23 cellular contexts compared by ENCODE assay signal in the genomic region with DNA sequence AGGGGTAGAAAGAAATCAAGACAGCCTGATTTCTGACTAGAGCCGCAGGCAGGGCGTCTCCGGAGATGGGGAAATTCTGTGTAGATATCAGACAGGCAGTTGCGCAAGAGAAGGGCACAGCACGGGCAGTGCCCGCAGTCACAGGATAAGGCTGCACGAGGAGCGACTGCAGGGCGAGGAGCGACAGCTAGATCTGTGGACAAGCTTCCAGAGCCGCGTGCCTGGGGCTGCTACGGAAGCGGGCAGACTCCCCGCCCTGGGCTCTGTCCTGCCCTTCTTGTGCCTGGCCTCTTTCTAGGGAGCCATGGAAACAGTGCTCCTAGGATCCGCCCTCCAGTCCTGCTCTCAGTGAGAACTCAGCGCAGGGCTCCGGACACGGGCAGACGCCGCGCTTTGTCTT. TPM values are rescaled to one million over a fixed set of nuclear protein-coding genes. Genes with fewer than 3 reads are reported as not detected.
"Had no signal": no experiment of that assay in that cellular context is flagged by ENCODE, and none has a peak within 500 bp of the region (broad histone marks: within the 10 kb centered on the region; RNA-seq: fewer than 3 reads in every experiment).

No MANE protein-coding gene starts in this region.

- H3K4me1 Mint-ChIP-seq: nephron; stimulated activated memory B cell treated with anti-CD40 and anti-IgM and Interleukin-4, amounts not matched to agents 10 μg/mL and 1 μg/mL and 100 μg/mL, for 72 hours had no signal

- H3K9me3 Mint-ChIP-seq: activated T-cell treated with anti-CD3 and anti-CD28 coated beads, Interleukin-2, amount 50 U/mL, for 72 hours had no signal

- DNase-seq: activated CD4-positive, alpha-beta T cell treated with anti-CD3 and anti-CD28 coated beads, Interleukin-2, amount 50 U/mL, for 4 hours; activated effector memory CD4-positive, alpha-beta T cell treated with anti-CD3 and anti-CD28 coated beads, Interleukin-2, amount 50 U/mL, for 16 hours; activated naive CD4-positive, alpha-beta T cell treated with anti-CD3 and anti-CD28 coated beads, Interleukin-2, amount 50 U/mL, for 16 hours; activated T-cell treated with anti-CD3 and anti-CD28 coated beads, Interleukin-2, amount 50 U/mL, for 72 hours; gastrocnemius medialis; head of caudate nucleus; kidney; midbrain; nucleus accumbens; sigmoid colon; spleen; stimulated activated CD4-positive, alpha-beta T cell treated with anti-CD3 and anti-CD28 coated beads, Interleukin-4, amount 100 ng/mL, for 4 hours; T1000; upper lobe of right lung; WERI-Rb-1 had no signal

- H3K4me3 Mint-ChIP-seq: activated T-cell treated with anti-CD3 and anti-CD28 coated beads, Interleukin-2, amount 50 U/mL, for 72 hours; nephron; stimulated activated memory B cell treated with anti-CD40 and anti-IgM and Interleukin-4, amounts not matched to agents 10 μg/mL and 1 μg/mL and 100 μg/mL, for 72 hours had no signal

- H3K36me3 Mint-ChIP-seq: stimulated activated memory B cell treated with anti-CD40 and anti-IgM and Interleukin-4, amounts not matched to agents 10 μg/mL and 1 μg/mL and 100 μg/mL, for 72 hours had no signal

- H3K27me3 ChIP-seq: ascending aorta, upper lobe of right lung had no signal

- H3K27ac ChIP-seq: ascending aorta, coronary artery, gastrocnemius medialis, sigmoid colon, spleen, thoracic aorta, upper lobe of right lung, WERI-Rb-1 had no signal

- H3K36me3 ChIP-seq: ascending aorta, gastrocnemius medialis, sigmoid colon, spleen, thoracic aorta, upper lobe of right lung, WERI-Rb-1 had no signal

- ATAC-seq: activated T-cell treated with anti-CD3 and anti-CD28 coated beads, Interleukin-2, amount 50 U/mL, for 72 hours; gastrocnemius medialis; left lobe of liver; stimulated activated memory B cell treated with anti-CD40 and anti-IgM and Interleukin-4, amounts not matched to agents 10 μg/mL and 1 μg/mL and 100 μg/mL, for 72 hours; upper lobe of right lung had no signal

- H3K4me1 ChIP-seq: ascending aorta, gastrocnemius medialis, sigmoid colon, spleen, upper lobe of right lung had no signal

- FAIRE-seq: kidney had no signal

- H3K4me3 ChIP-seq: ascending aorta, coronary artery, gastrocnemius medialis, sigmoid colon, spleen, thoracic aorta, upper lobe of right lung had no signal

- H3K9me3 ChIP-seq: ascending aorta, gastrocnemius medialis, sigmoid colon, spleen, thoracic aorta, upper lobe of right lung had no signal

- H3K27ac Mint-ChIP-seq: activated T-cell treated with anti-CD3 and anti-CD28 coated beads, Interleukin-2, amount 50 U/mL, for 72 hours; nephron; stimulated activated memory B cell treated with anti-CD40 and anti-IgM and Interleukin-4, amounts not matched to agents 10 μg/mL and 1 μg/mL and 100 μg/mL, for 72 hours had no signal

RNA-seq across cellular contexts. Expression of a gene that starts 12.6 kb away (rescaled TPM):
- total RNA-seq: activated CD8-positive, alpha-beta memory T cell treated with anti-CD3 and anti-CD28 coated beads for 36 hours; activated T-cell treated with anti-CD3 and anti-CD28 coated beads, Interleukin-2, amount 50 U/mL, for 72 hours; ascending aorta; gastrocnemius medialis; kidney; left lobe of liver; lung microvascular endothelial cell; sigmoid colon; spleen; thoracic aorta; upper lobe of right lung had no signal
- polyA plus RNA-seq: sigmoid colon had no signal
